In the genomic region with DNA sequence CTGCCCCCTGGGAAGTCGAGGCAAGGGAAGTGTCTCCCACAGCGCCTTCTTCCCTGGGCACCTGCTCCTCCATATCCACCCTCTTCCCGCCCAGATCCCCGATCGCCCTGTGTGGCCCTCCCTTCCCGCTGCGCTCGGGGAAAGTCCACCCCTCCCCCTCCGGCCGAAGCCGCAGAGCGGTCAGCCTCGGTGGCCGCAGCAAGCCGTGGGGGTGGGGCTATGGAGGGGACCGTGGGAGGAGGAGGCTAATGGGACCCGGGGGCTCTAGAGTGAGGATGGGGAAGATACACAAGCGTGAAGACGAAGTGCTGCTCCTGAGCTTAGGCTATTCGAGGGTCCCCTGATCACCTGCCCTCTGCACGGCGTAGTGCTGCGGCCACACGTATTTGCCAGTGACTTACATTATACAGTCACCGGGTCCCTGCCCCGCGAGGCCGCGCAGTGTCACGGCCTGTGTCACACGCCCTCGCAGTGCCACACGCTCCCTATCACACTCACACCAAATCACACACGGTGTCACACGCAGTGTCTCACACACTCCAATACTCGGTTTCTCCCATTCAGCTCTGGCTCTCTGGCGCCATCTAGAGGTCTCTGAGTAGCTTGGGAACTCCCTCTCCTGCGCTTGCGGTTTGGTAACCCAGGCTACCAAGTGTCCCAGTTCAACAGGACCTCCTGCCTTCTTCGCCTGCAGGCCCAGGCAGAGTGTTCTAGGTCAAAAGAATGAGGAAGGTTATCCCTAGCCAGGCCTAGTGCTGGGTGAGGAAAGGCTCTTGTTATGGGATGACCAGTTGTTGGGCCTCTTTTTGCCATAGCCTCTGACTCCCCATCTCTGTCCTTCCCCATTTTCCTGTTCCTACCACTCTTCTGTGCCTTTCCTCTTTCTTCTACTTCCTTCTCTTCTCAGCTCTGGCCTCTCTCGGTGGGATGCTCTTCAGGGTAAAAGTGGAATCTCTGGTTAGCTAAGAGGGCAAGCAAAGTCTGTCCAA, we compare ENCODE assay signal across 8 cellular contexts.
DNase-seq lines count a peak whose midpoint lies in the region; ATAC-seq and TF ChIP-seq lines count a peak whose summit lies in the region.

No MANE protein-coding gene starts in this region.

- ATAC-seq in GM18498 (IDR thresholded peaks at IDR 0.05; ENCODE audit: unreplicated experiment): peak; percentile 86
- ATAC-seq in HG02943 (IDR thresholded peaks at IDR 0.05; ENCODE audit: low read depth, unreplicated experiment): peak; percentile 87

- H3K4me3 ChIP-seq in astrocyte of the spinal cord (ENCODE audit: low read depth, low read length): peak overlapping the region; percentile 17

- in situ Hi-C loops in astrocyte of the spinal cord (cut with HindIII; ENCODE audit: low sequenced_read_pairs): no loop called here

- peak; percentile 99 for TF ChIP-seq CTCF in astrocyte of the spinal cord (IDR thresholded peaks at IDR 0.05; ENCODE audit: low read depth, low read length)

- DNase-seq in NCI-H1930 (lab: John Stamatoyannopoulos, UW) (peak; percentile 72 to 81), T1000 (lab: John Stamatoyannopoulos, UW) (peak; percentile 66), astrocyte of the spinal cord (ENCODE audit: low read depth, low spot score) (peak; percentile 78), hypothalamus (lab: John Stamatoyannopoulos, UW) (peak in 50 of 51 donors; percentile 60 to 97 (median 88)), retina (peak; percentile 94), 8988T (no peak)
